24 cellular contexts compared by ENCODE assay signal in genomic region chr4:8817813-8818062, GRCh38. TPM values are rescaled to one million over a fixed set of nuclear protein-coding genes. Genes with fewer than 3 reads are reported as not detected.
DNase-seq lines count a peak whose midpoint lies in the region; ATAC-seq and TF ChIP-seq lines count a peak whose summit lies in the region.
"Had no signal": no experiment of that assay in that cellular context is flagged by ENCODE, and none has a peak within 500 bp of the region (broad histone marks: within the 10 kb centered on the region; RNA-seq: fewer than 3 reads in every experiment).

No MANE protein-coding gene starts in this region.

- H3F3A ChIP-seq in PC-3 (ENCODE audit: low read length, unreplicated experiment), result no peaks in the 10 kb centered on the region

- H3K27me3 ChIP-seq in RWPE2 (ENCODE audit: insufficient read depth, poor library complexity, severe bottlenecking) (no peaks in the 10 kb centered on the region), PC-3 (ENCODE audit: low read length) (no peaks in the 10 kb centered on the region)
- H3K27me3 ChIP-seq: foreskin keratinocyte had no signal

- H3K9me2 ChIP-seq in PC-3 (replicated peaks; ENCODE audit: low read length), result no peaks in the 10 kb centered on the region

- intact Hi-C loops in natural killer cell (cut with micrococcal nuclease), result no loop called here
- intact Hi-C loops in PC-3 (cut with micrococcal nuclease), result no loop called here

- no peaks in the 10 kb centered on the region for H3K36me3 Mint-ChIP-seq in natural killer cell
- H3K36me3 Mint-ChIP-seq in natural killer cell treated with Interleukin-12 subunit alpha and Interleukin-12 subunit beta and Interleukin-15 and Interleukin-18, amount 100 ng/mL, for 72 hours, result no peaks in the 10 kb centered on the region

- no peaks in the 10 kb centered on the region for H4K20me1 ChIP-seq in PC-3 (ENCODE audit: low read length)

- H3K79me2 ChIP-seq in PC-3 (ENCODE audit: low read length), result no peaks in the 10 kb centered on the region

- H3K4me3 ChIP-seq in RWPE2 (ENCODE audit: severe bottlenecking) (no peak overlapping the region), PC-3 (ENCODE audit: low read length) (no peak overlapping the region)
- H3K4me3 ChIP-seq: GM23248 had no signal

- H3K9me3 ChIP-seq in RWPE2 (ENCODE audit: severe bottlenecking) (no peaks in the 10 kb centered on the region), PC-3 (ENCODE audit: low read length) (no peaks in the 10 kb centered on the region)

- no peak for TF ChIP-seq CTCF in natural killer cell (IDR thresholded peaks at IDR 0.05)
- TF ChIP-seq CTCF in RWPE2 (IDR thresholded peaks at IDR 0.05; ENCODE audit: poor library complexity, severe bottlenecking), result no peak
- no peak for TF ChIP-seq CTCF in PC-3 (conservative IDR thresholded peaks at IDR 0.05; ENCODE audit: low read depth, low read length)

- ATAC-seq in natural killer cell (peak in 1 of 3 donors; percentile 24), RWPE2 (ENCODE audit: low read depth) (no peak), PC-3 (no peak), GM18861 (IDR thresholded peaks at IDR 0.05; ENCODE audit: unreplicated experiment) (no peak)
- no peak for ATAC-seq in natural killer cell treated with Interleukin-12 subunit alpha and Interleukin-12 subunit beta and Interleukin-15 and Interleukin-18, amount 100 ng/mL, for 72 hours
- ATAC-seq: esophagus mucosa, foreskin keratinocyte, left cardiac atrium had no signal

- BruUV-seq in PC-3 (replicated peaks; lab: Mats Ljungman, UMichigan), result no TSS peak

- H3K4me2 ChIP-seq in PC-3 (ENCODE audit: low read length), result no peak overlapping the region

- H3K4me1 ChIP-seq in RWPE2 (ENCODE audit: insufficient read depth, poor library complexity, severe bottlenecking), result no peaks in the 10 kb centered on the region
- H3K4me1 ChIP-seq in PC-3 (ENCODE audit: insufficient read depth, low read length), result no peaks in the 10 kb centered on the region
- H3K4me1 ChIP-seq: foreskin keratinocyte had no signal

- H3K27ac ChIP-seq in RWPE2 (ENCODE audit: poor library complexity, severe bottlenecking), result no peak overlapping the region
- H3K27ac ChIP-seq in PC-3 (ENCODE audit: low read length), result no peak overlapping the region
- H3K27ac ChIP-seq: foreskin keratinocyte, GM23248 had no signal

- H3K4me1 Mint-ChIP-seq in natural killer cell, result no peaks in the 10 kb centered on the region
- no peaks in the 10 kb centered on the region for H3K4me1 Mint-ChIP-seq in natural killer cell treated with Interleukin-12 subunit alpha and Interleukin-12 subunit beta and Interleukin-15 and Interleukin-18, amount 100 ng/mL, for 72 hours (ENCODE audit: low read depth in 2 of 2)

- CTCF ChIA-PET in PC-3 (lab: Charles Lee), result no interaction called here

- H3K36me3 ChIP-seq in RWPE2 (ENCODE audit: low read depth), result no peaks in the 10 kb centered on the region
- H3K36me3 ChIP-seq in PC-3 (ENCODE audit: low read depth, low read length), result no peaks in the 10 kb centered on the region

- H3K4me3 Mint-ChIP-seq in natural killer cell, result no peak overlapping the region
- no peak overlapping the region for H3K4me3 Mint-ChIP-seq in natural killer cell treated with Interleukin-12 subunit alpha and Interleukin-12 subunit beta and Interleukin-15 and Interleukin-18, amount 100 ng/mL, for 72 hours
- H3K4me3 Mint-ChIP-seq: CD4-positive, alpha-beta T cell had no signal

- POLR2A ChIA-PET in PC-3 (lab: Charles Lee; ENCODE audit: unreplicated experiment), result no interaction called here

- no peak overlapping the region for H2AFZ ChIP-seq in PC-3 (ENCODE audit: low read length)
- H2AFZ ChIP-seq: GM23248 had no signal

- no peak overlapping the region for H3K27ac Mint-ChIP-seq in natural killer cell
- no peak overlapping the region for H3K27ac Mint-ChIP-seq in natural killer cell treated with Interleukin-12 subunit alpha and Interleukin-12 subunit beta and Interleukin-15 and Interleukin-18, amount 100 ng/mL, for 72 hours
- H3K27ac Mint-ChIP-seq: CD4-positive, alpha-beta T cell had no signal

- H3K9me3 Mint-ChIP-seq in natural killer cell, result no peaks in the 10 kb centered on the region
- no peaks in the 10 kb centered on the region for H3K9me3 Mint-ChIP-seq in natural killer cell treated with Interleukin-12 subunit alpha and Interleukin-12 subunit beta and Interleukin-15 and Interleukin-18, amount 100 ng/mL, for 72 hours
- H3K9me3 Mint-ChIP-seq: CD4-positive, alpha-beta T cell had no signal

- no peak overlapping the region for H3K9ac ChIP-seq in PC-3 (ENCODE audit: low read length)
- H3K9ac ChIP-seq: GM23248 had no signal

- peaks cover 5 to 9% of the 10 kb centered on the region in 2 donors for H3K27me3 Mint-ChIP-seq in natural killer cell (ENCODE audit: low read depth in 2 of 2)
- H3K27me3 Mint-ChIP-seq in natural killer cell treated with Interleukin-12 subunit alpha and Interleukin-12 subunit beta and Interleukin-15 and Interleukin-18, amount 100 ng/mL, for 72 hours, result peaks cover 11 to 20% of the 10 kb centered on the region in 2 donors

- DNase-seq in natural killer cell (peak; percentile 4), RWPE2 (ENCODE audit: low spot score) (peak; percentile 49), mesenteric fat pad (ENCODE audit: low spot score) (peak; percentile 62), PC-3 (no peak), SK-N-DZ (ENCODE audit: low spot score) (no peak)
- DNase-seq in natural killer cell treated with Interleukin-12 subunit alpha and Interleukin-12 subunit beta and Interleukin-15 and Interleukin-18, amount 100 ng/mL, for 72 hours (ENCODE audit: low spot score), result no peak
- no peak for DNase-seq in stimulated activated CD4-positive, alpha-beta T cell treated with anti-CD3 and anti-CD28 coated beads, Interleukin-1b, Interleukin-23, amount 100 ng/mL, for 48 hours
- DNase-seq: activated CD4-positive, alpha-beta T cell treated with anti-CD3 and anti-CD28 coated beads, Interleukin-2, amount 50 U/mL, for 4 hours; activated gamma-delta T cell treated with Interleukin-2 at 50 U/mL for 16 hours; CD4-positive, alpha-beta T cell; effector memory CD4-positive, alpha-beta T cell; foreskin keratinocyte; GM23248; left cardiac atrium; mesendoderm; NCI-H187; NCI-H2227 treated with DMSO at 0.1 percent for 48 hours; occipital lobe; stimulated activated CD4-positive, alpha-beta T cell treated with anti-CD3 and anti-CD28 coated beads, Interleukin-4, amount 100 ng/mL, for 4 hours; stimulated activated naive CD4-positive, alpha-beta T cell treated with Interleukin-2 at 50 U/mL for 16 hours; T-helper 9 cell had no signal

RNA-seq across cellular contexts. Expression of gene HMX1, which starts 53.9 kb away (rescaled TPM):
- total RNA-seq in natural killer cell (not detected), mesenteric fat pad (not detected), PC-3 (2014; rRNA removed) (not detected in 2 replicates)
- total RNA-seq in natural killer cell treated with Interleukin-12 subunit alpha and Interleukin-12 subunit beta and Interleukin-15 and Interleukin-18, amount 100 ng/mL, for 72 hours, result not detected
- 45.4 and 69.0 TPM in 2 replicates for polyA plus RNA-seq in SK-N-DZ (2014; cell fraction: cytosol; rRNA removed)
- 50.6 and 62.3 TPM in 2 replicates for polyA plus RNA-seq in SK-N-DZ (2014; cell fraction: nucleus; rRNA removed)
- total RNA-seq: CD4-positive, alpha-beta T cell; esophagus mucosa; foreskin keratinocyte; GM23248; left cardiac atrium had no signal
- polyA plus RNA-seq: adipose tissue, foreskin keratinocyte, GM23248 had no signal

Comparison
In these comparisons a context has a peak if more than half of its experiments do, and no peak if none do; other contexts are left out.
1. DNase-seq: peak in natural killer cell (single experiment), RWPE2 (single experiment) and mesenteric fat pad (single experiment); none in natural killer cell treated with Interleukin-12 subunit alpha and Interleukin-12 subunit beta and Interleukin-15 and Interleukin-18, amount 100 ng/mL, for 72 hours (single experiment), PC-3 (single experiment), SK-N-DZ (single experiment) and stimulated activated CD4-positive, alpha-beta T cell treated with anti-CD3 and anti-CD28 coated beads, Interleukin-1b, Interleukin-23, amount 100 ng/mL, for 48 hours (single experiment).